In genomic region chr17:43014020-43014615, GRCh38 we compare ENCODE assay signal across 15 cellular contexts. TPM values are rescaled to one million over a fixed set of nuclear protein-coding genes. Genes with fewer than 3 reads are reported as not detected.
DNase-seq lines count a peak whose midpoint lies in the region; ATAC-seq and TF ChIP-seq lines count a peak whose summit lies in the region.
"Had no signal": no experiment of that assay in that cellular context is flagged by ENCODE, and none has a peak within 500 bp of the region (broad histone marks: within the 10 kb centered on the region; RNA-seq: fewer than 3 reads in every experiment).

No MANE protein-coding gene starts in this region.

- no peaks in the 10 kb centered on the region for H3K27me3 Mint-ChIP-seq in CD4-positive, alpha-beta memory T cell

- ATAC-seq in HG02885 (IDR thresholded peaks at IDR 0.05; ENCODE audit: poor library complexity, unreplicated experiment) = no peak
- ATAC-seq in GM19455 (IDR thresholded peaks at IDR 0.05; ENCODE audit: unreplicated experiment) = no peak
- ATAC-seq in GM21786 (IDR thresholded peaks at IDR 0.05; ENCODE audit: unreplicated experiment) = no peak
- ATAC-seq in HG02798 (IDR thresholded peaks at IDR 0.05; ENCODE audit: poor library complexity, unreplicated experiment) = no peak

- H3K27ac ChIP-seq in CD4-positive, alpha-beta memory T cell (ENCODE audit: low read depth, low read length) = no peak overlapping the region
- H3K27ac ChIP-seq in right atrium auricular region = peak overlapping the region; percentile 64 to 75
- H3K27ac ChIP-seq in spleen = peak overlapping the region in 5 of 8 donors; percentile 59 to 75 (median 72)

- no peaks in the 10 kb centered on the region for H3K9me3 Mint-ChIP-seq in CD4-positive, alpha-beta memory T cell

- H3K9me3 ChIP-seq in CD4-positive, alpha-beta memory T cell (ENCODE audit: control insufficient read depth in 1 of 2, low read length in 2 of 2) = no peaks in the 10 kb centered on the region
- H3K9me3 ChIP-seq in right atrium auricular region (no peaks in the 10 kb centered on the region), spleen (no peaks in the 10 kb centered on the region)

- H3K27me3 ChIP-seq in CD4-positive, alpha-beta memory T cell (ENCODE audit: insufficient read depth, low read length) = no peaks in the 10 kb centered on the region
- no peaks in the 10 kb centered on the region for H3K27me3 ChIP-seq in right atrium auricular region
- H3K27me3 ChIP-seq in spleen (replicated peaks in 1 of 7) = no peaks in the 10 kb centered on the region

- DNase-seq in CD4-positive, alpha-beta memory T cell = no peak
- peak; percentile 48 for DNase-seq in OCI-M1 (lab: John Stamatoyannopoulos, UW)
- no peak for DNase-seq in right atrium auricular region (ENCODE audit: low spot score)
- DNase-seq in spleen = no peak
- DNase-seq: activated T-cell treated with anti-CD3 and anti-CD28 coated beads for 4 hours; DMS153; H7; NCI-H187 treated with DMSO at 0.1 percent for 48 hours; NCI-H524; stimulated activated CD4-positive, alpha-beta T cell treated with anti-CD3 and anti-CD28 coated beads, Interleukin-4, amount 100 ng/mL, for 24 hours had no signal

- peaks cover 13 to 35% (median 19%) of the 10 kb centered on the region in 4 donors for H3K4me1 Mint-ChIP-seq in CD4-positive, alpha-beta memory T cell

- no peak overlapping the region for H3K4me3 Mint-ChIP-seq in CD4-positive, alpha-beta memory T cell

- intact Hi-C loops in CD4-positive, alpha-beta memory T cell (cut with micrococcal nuclease) = no loop called here
- intact Hi-C loops in spleen (cut with DNase I; ENCODE audit: low total_unique reads) = no loop called here

- no peak for TF ChIP-seq POLR2A in spleen (IDR thresholded peaks at IDR 0.05)

- WGBS in spleen, 5 donors = 70 to 83% (median 82%) methylated on average over 8 to 12 of the region's 12 CpGs

- peaks cover 6 to 42% of the 10 kb centered on the region in 2 donors for H3K36me3 Mint-ChIP-seq in CD4-positive, alpha-beta memory T cell

- no peak overlapping the region for H3K4me3 ChIP-seq in CD4-positive, alpha-beta memory T cell (ENCODE audit: low read length in 2 of 2)
- H3K4me3 ChIP-seq in right atrium auricular region (no peak overlapping the region), spleen (no peak overlapping the region)

- H3K36me3 ChIP-seq in CD4-positive, alpha-beta memory T cell (ENCODE audit: insufficient read depth, low read length) = peaks cover 23% of the 10 kb centered on the region
- H3K36me3 ChIP-seq in right atrium auricular region (peaks cover 28% of the 10 kb centered on the region), spleen (peaks cover 0 to 87% (median 31%) of the 10 kb centered on the region in 6 donors)

- POLR2A ChIA-PET in CD4-positive, alpha-beta memory T cell (lab: Charles Lee; ENCODE audit: partially characterized antibody) = interaction anchor here (0.8 to 2.6 kb wide), 4 partner anchors 8 to 301 kb away, joined by 3 to 11 read pairs (median 3); partner anchors contain the start of genes IFI35, RND2 and RPL27

- no peak for TF ChIP-seq CTCF in right atrium auricular region (IDR thresholded peaks at IDR 0.05)
- TF ChIP-seq CTCF in spleen (IDR thresholded peaks at IDR 0.05 in 8 of 11, conservative IDR thresholded peaks at IDR 0.05 in 3 of 11) = no peak

- H3K4me1 ChIP-seq in CD4-positive, alpha-beta memory T cell (ENCODE audit: insufficient read depth, low read length) = peaks cover 9% of the 10 kb centered on the region
- H3K4me1 ChIP-seq in right atrium auricular region = peaks cover 0 to 84% of the 10 kb centered on the region in 2 donors
- peaks cover 18 to 93% (median 64%) of the 10 kb centered on the region in 6 donors for H3K4me1 ChIP-seq in spleen

- peak overlapping the region in 4 of 7 donors; percentile 62 to 88 (median 78) for H3K27ac Mint-ChIP-seq in CD4-positive, alpha-beta memory T cell

- CTCF ChIA-PET in CD4-positive, alpha-beta memory T cell (lab: Charles Lee; ENCODE audit: partially characterized antibody) = interaction anchor here (1.3 kb wide), 1 partner anchor 325 kb away, joined by 4 read pairs; no protein-coding TSS in a partner anchor

RNA-seq across cellular contexts. Expression of gene IFI35, which starts 7.5 kb away (rescaled TPM):
- 10 to 100 TPM; 33.1 to 40.3 TPM for total RNA-seq in CD4-positive, alpha-beta memory T cell
- polyA plus RNA-seq in CD4-positive, alpha-beta memory T cell = 10 to 100 TPM; 55.4 to 66.2 TPM
- total RNA-seq in right atrium auricular region = 10 to 100 TPM; 11.4 to 19.0 TPM
- 10 to 100 TPM; 45.5 to 63.3 (median 51.9) TPM for total RNA-seq in spleen
- polyA plus RNA-seq in spleen = 10 to 100 TPM; 38.0 to 64.8 (median 40.6) TPM

RNA-seq across cellular contexts. Expression of gene VAT1, which starts 8.1 kb away (rescaled TPM):
- total RNA-seq in CD4-positive, alpha-beta memory T cell = 10 to 100 TPM; 61.5 to 67.5 TPM
- polyA plus RNA-seq in CD4-positive, alpha-beta memory T cell = 10 to 100 TPM; 52.6 to 66.2 TPM
- total RNA-seq in right atrium auricular region = 10 to 100 TPM; 51.4 to 99.8 TPM
- total RNA-seq in spleen = 100 to 1,000 TPM in 1 of 7 donors, 10 to 100 TPM in 6; 55.4 to 144 (median 79.0) TPM
- polyA plus RNA-seq in spleen = 10 to 100 TPM; 20.3 to 64.5 (median 27.0) TPM

RNA-seq across cellular contexts. Expression of gene RND2, which starts 10.9 kb away (rescaled TPM):
- total RNA-seq in CD4-positive, alpha-beta memory T cell = under 1 TPM; 0.28 to 0.29 TPM
- under 1 TPM; 0.13 to 0.26 TPM for polyA plus RNA-seq in CD4-positive, alpha-beta memory T cell
- total RNA-seq in right atrium auricular region (1 to 10 TPM in 1 of 2 donors, under 1 TPM in 1; 0.63 to 3.5 TPM), spleen (under 1 TPM; 0.09 to 0.47 (median 0.32) TPM)
- under 1 TPM; 0.11 to 0.42 (median 0.17) TPM for polyA plus RNA-seq in spleen
- total RNA-seq: T-helper 1 cell treated with Interleukin-12 subunit alpha and Interleukin-12 subunit beta and Interleukin-4 antibody, amounts not matched to agents 30 ng/mL and 1 ng/mL, for 36 hours had no signal

RNA-seq across cellular contexts. Expression of gene RPL27, which starts 15.9 kb away (rescaled TPM):
- 1,000 to 10,000 TPM; 1,574 to 1,622 TPM for total RNA-seq in CD4-positive, alpha-beta memory T cell
- polyA plus RNA-seq in CD4-positive, alpha-beta memory T cell = 1,000 to 10,000 TPM; 1,528 to 2,293 TPM
- total RNA-seq in right atrium auricular region (1,000 to 10,000 TPM in 1 of 2 donors, 100 to 1,000 TPM in 1; 551 to 1,071 TPM), spleen (1,000 to 10,000 TPM in 3 of 7 donors, 100 to 1,000 TPM in 4; 702 to 1,170 (median 925) TPM)
- polyA plus RNA-seq in spleen = 1,000 to 10,000 TPM; 5,502 to 6,357 (median 5,985) TPM

RNA-seq across cellular contexts. Expression of gene RUNDC1, which starts 33.8 kb away (rescaled TPM):
- 10 to 100 TPM; 24.1 to 25.5 TPM for total RNA-seq in CD4-positive, alpha-beta memory T cell
- 10 to 100 TPM; 12.8 to 17.7 TPM for polyA plus RNA-seq in CD4-positive, alpha-beta memory T cell
- total RNA-seq in right atrium auricular region = 10 to 100 TPM in 1 of 2 donors, 1 to 10 TPM in 1; 9.9 to 11.1 TPM
- 10 to 100 TPM; 17.1 to 27.9 (median 22.4) TPM for total RNA-seq in spleen
- 10 to 100 TPM in 1 of 3 donors, 1 to 10 TPM in 2; 6.7 to 10.5 (median 8.2) TPM for polyA plus RNA-seq in spleen
